8 cellular contexts compared by ENCODE assay signal in the genomic region with DNA sequence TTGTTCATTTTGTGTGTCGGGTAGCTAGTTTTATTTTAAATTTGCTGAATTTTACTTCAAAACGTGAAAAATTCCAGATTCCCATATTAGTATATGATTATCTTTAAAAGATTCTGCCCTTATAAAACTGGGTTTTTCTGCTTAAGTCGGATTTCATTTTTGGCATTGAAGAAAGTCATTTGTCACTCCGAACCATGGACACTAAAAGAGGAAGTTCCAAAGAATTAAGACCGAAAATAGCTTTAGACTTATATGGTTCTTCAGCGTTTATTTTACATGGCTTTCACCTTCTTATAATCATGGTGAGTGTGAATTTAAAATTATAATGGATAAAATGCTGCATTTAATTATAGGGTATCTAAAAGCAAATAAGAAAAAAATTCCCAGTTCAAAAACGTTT. TPM values are rescaled to one million over a fixed set of nuclear protein-coding genes. Genes with fewer than 3 reads are reported as not detected.
DNase-seq lines count a peak whose midpoint lies in the region; ATAC-seq and TF ChIP-seq lines count a peak whose summit lies in the region.

No MANE protein-coding gene starts in this region.

- H3K4me3 ChIP-seq in iPS DF 6.9 (ENCODE audit: low read length) (peak overlapping the region; percentile 99; the same call in 1 of the 2 replicates), stomach (peak overlapping the region; percentile 77 to 87 (median 84))

- H3K27ac ChIP-seq in iPS DF 6.9 (ENCODE audit: low read length) (no peak overlapping the region), stomach (peak overlapping the region in 3 of 5 donors; percentile 93 to 95 (median 94))

- POLR2A ChIA-PET in activated B cell treated with CpG ODN at 0.5 μM for 24 hours (lab: Charles Lee): interaction anchor here (0.7 to 5.9 kb wide), 7 partner anchors 12 to 923 kb away, joined by 3 to 81 read pairs (median 7); partner anchors contain the start of genes CGGBP1, CHMP2B and ZNF654

- H3K27ac Mint-ChIP-seq in activated CD4-positive, alpha-beta T cell treated with anti-CD3 and anti-CD28 coated beads, Interleukin-2, amount 10 ng/mL, durations not matched to agents 24 days and 14 days: peak overlapping the region; percentile 98
- H3K27ac Mint-ChIP-seq in activated B cell treated with CpG ODN at 0.5 μM for 24 hours: peak overlapping the region; percentile 97

- H3K27me3 Mint-ChIP-seq in activated CD4-positive, alpha-beta T cell treated with anti-CD3 and anti-CD28 coated beads, Interleukin-2, amount 10 ng/mL, durations not matched to agents 24 days and 14 days: no peaks in the 10 kb centered on the region
- no peaks in the 10 kb centered on the region for H3K27me3 Mint-ChIP-seq in activated B cell treated with CpG ODN at 0.5 μM for 24 hours

- no peak for ATAC-seq in activated B cell treated with CpG ODN at 0.5 μM for 24 hours (ENCODE audit: low read depth)

- H3K27me3 ChIP-seq in iPS DF 6.9 (ENCODE audit: control insufficient read depth, insufficient read depth, low read length) (no peaks in the 10 kb centered on the region), stomach (no peaks in the 10 kb centered on the region)

- H3K4me3 Mint-ChIP-seq in activated CD4-positive, alpha-beta T cell treated with anti-CD3 and anti-CD28 coated beads, Interleukin-2, amount 10 ng/mL, durations not matched to agents 24 days and 14 days: peak overlapping the region; percentile 96
- peak overlapping the region; percentile 94 for H3K4me3 Mint-ChIP-seq in activated B cell treated with CpG ODN at 0.5 μM for 24 hours

- no peaks in the 10 kb centered on the region for H3K9me3 Mint-ChIP-seq in activated CD4-positive, alpha-beta T cell treated with anti-CD3 and anti-CD28 coated beads, Interleukin-2, amount 10 ng/mL, durations not matched to agents 24 days and 14 days
- H3K9me3 Mint-ChIP-seq in activated B cell treated with CpG ODN at 0.5 μM for 24 hours: no peaks in the 10 kb centered on the region

- no peak for TF ChIP-seq POLR2A in stomach (IDR thresholded peaks at IDR 0.05)

- CTCF ChIA-PET in activated B cell treated with CpG ODN at 0.5 μM for 24 hours (lab: Charles Lee): interaction anchor here (0.9 to 1.1 kb wide), 2 partner anchors 11 to 37 kb away, joined by 3 read pairs; no protein-coding TSS in a partner anchor

- H3K36me3 ChIP-seq in iPS DF 6.9 (ENCODE audit: control insufficient read depth, insufficient read depth, low read length): peaks cover 4% of the 10 kb centered on the region; the same call in 1 of the 2 replicates
- peaks cover 8 to 27% (median 27%) of the 10 kb centered on the region in 4 donors for H3K36me3 ChIP-seq in stomach

- H3K4me1 ChIP-seq in iPS DF 6.9 (ENCODE audit: control insufficient read depth, insufficient read depth, low read length) (0 out of 2 replicates have a peak, but pooled peaks cover 1% of the 10 kb centered on the region), stomach (peaks cover 6 to 53% (median 24%) of the 10 kb centered on the region in 4 donors)

- WGBS in iPS DF 6.9 (ENCODE audit: insufficient coverage, insufficient read length): no CpG with 5 or more reads among the region's 7 CpGs
- WGBS in stomach, 5 donors: 0 to 2% (median 1%) methylated on average over 7 of the region's 7 CpGs

- peaks cover 16% of the 10 kb centered on the region for H3K36me3 Mint-ChIP-seq in activated CD4-positive, alpha-beta T cell treated with anti-CD3 and anti-CD28 coated beads, Interleukin-2, amount 10 ng/mL, durations not matched to agents 24 days and 14 days (ENCODE audit: low read depth)
- peaks cover 30% of the 10 kb centered on the region for H3K36me3 Mint-ChIP-seq in activated B cell treated with CpG ODN at 0.5 μM for 24 hours (ENCODE audit: low read depth)

- intact Hi-C loops in activated CD4-positive, alpha-beta T cell treated with anti-CD3 and anti-CD28 coated beads, Interleukin-2, amount 10 ng/mL, durations not matched to agents 24 days and 14 days (cut with micrococcal nuclease): loop anchor here (10.0 kb wide), 1 partner anchor 926 kb away; the partner anchor contains the start of gene CHMP2B
- intact Hi-C loops in activated B cell treated with CpG ODN at 0.5 μM for 24 hours (cut with micrococcal nuclease) (loop anchor here (2.0 to 5.0 kb wide), 2 partner anchors 30 to 282 kb away; no protein-coding TSS in a partner anchor), stomach (cut with DNase I; ENCODE audit: low total_unique reads) (no loop called here)

- H3K9me3 ChIP-seq in iPS DF 6.9 (ENCODE audit: control insufficient read depth, insufficient read depth, low read length) (no peaks in the 10 kb centered on the region), stomach (no peaks in the 10 kb centered on the region)

- DNase-seq in activated CD4-positive, alpha-beta T cell treated with anti-CD3 and anti-CD28 coated beads, Interleukin-2, amount 10 ng/mL, durations not matched to agents 24 days and 14 days: no peak
- DNase-seq in activated CD4-positive, alpha-beta T cell treated with anti-CD3 and anti-CD28 coated beads for 1 hour: no peak
- DNase-seq in activated B cell treated with CpG ODN at 0.5 μM for 24 hours (no peak), iPS DF 6.9 (ENCODE audit: low read depth, low spot score) (no peak), stomach (no peak), ureter (ENCODE audit: low spot score) (no peak), T1000 (lab: John Stamatoyannopoulos, UW) (no peak), NCI-H748 (lab: John Stamatoyannopoulos, UW; ENCODE audit: unreplicated experiment) (no peak)

- TF ChIP-seq EP300 in stomach (IDR thresholded peaks at IDR 0.05): no peak

- H3K4me1 Mint-ChIP-seq in activated CD4-positive, alpha-beta T cell treated with anti-CD3 and anti-CD28 coated beads, Interleukin-2, amount 10 ng/mL, durations not matched to agents 24 days and 14 days: peaks cover 39% of the 10 kb centered on the region
- H3K4me1 Mint-ChIP-seq in activated B cell treated with CpG ODN at 0.5 μM for 24 hours: peaks cover 42% of the 10 kb centered on the region

- TF ChIP-seq CTCF in activated B cell treated with CpG ODN at 0.5 μM for 24 hours (IDR thresholded peaks at IDR 0.05) (no peak), stomach (IDR thresholded peaks at IDR 0.05) (no peak)

RNA-seq across cellular contexts. Expression of gene C3orf38, which starts 1.0 kb away (rescaled TPM):
- total RNA-seq in activated CD4-positive, alpha-beta T cell treated with anti-CD3 and anti-CD28 coated beads, Interleukin-2, amount 10 ng/mL, durations not matched to agents 24 days and 14 days: 19.9 and 24.1 TPM in 2 replicates
- total RNA-seq in activated B cell treated with CpG ODN at 0.5 μM for 24 hours: 36.5 and 40.3 TPM in 2 replicates
- 10 to 100 TPM in 4 of 5 donors, 1 to 10 TPM in 1; 2.0 to 45.0 (median 24.6) TPM for total RNA-seq in stomach
- polyA plus RNA-seq in stomach: 10 to 100 TPM in 1 of 3 donors, 1 to 10 TPM in 2; 5.0 to 14.2 (median 8.9) TPM
- 23.1 TPM for total RNA-seq in ureter
